Comparison of ENCODE assay signal across 3 cellular contexts in genomic region chr17:57423541-57423940, GRCh38.
TF ChIP-seq lines count a peak whose summit lies in the region.

No MANE protein-coding gene starts in this region.

TF ChIP-seq in SK-N-SH, 30 proteins besides CTCF, POLR2A, EP300 and RAD21:
- TF ChIP-seq IRF3 (IDR thresholded peaks at IDR 0.05; ENCODE audit: low read depth, low read length) (no peak), GATA2 (CRISPR knock-in tag; IDR thresholded peaks at IDR 0.05) (no peak), MAX (IDR thresholded peaks at IDR 0.05; ENCODE audit: low read depth) (no peak), MEF2A (IDR thresholded peaks at IDR 0.05; ENCODE audit: borderline replicate concordance, low read depth) (no peak)

TF ChIP-seq in SK-N-SH treated with all-trans-retinoic acid at 6 μM for 48 hours, 23 proteins besides CTCF, POLR2A, EP300 and RAD21 (continued from another document):
- TF ChIP-seq ZC3H10 (CRISPR knock-in tag; IDR thresholded peaks at IDR 0.05) = no peak
- no peak for TF ChIP-seq ARNTL (CRISPR knock-in tag; IDR thresholded peaks at IDR 0.05; ENCODE audit: borderline replicate concordance, low read depth)
- no peak for TF ChIP-seq TCF4 (CRISPR knock-in tag; IDR thresholded peaks at IDR 0.05; ENCODE audit: borderline replicate concordance)
- no peak for TF ChIP-seq ZNF565 (CRISPR knock-in tag; conservative IDR thresholded peaks at IDR 0.05; ENCODE audit: low read depth)
- TF ChIP-seq TSHZ2 (CRISPR knock-in tag; IDR thresholded peaks at IDR 0.05) = no peak
- no peak for TF ChIP-seq ZFP30 (CRISPR knock-in tag; IDR thresholded peaks at IDR 0.05)
- no peak for TF ChIP-seq POU6F1 (CRISPR knock-in tag; IDR thresholded peaks at IDR 0.05; ENCODE audit: borderline replicate concordance, low read depth)
- no peak for TF ChIP-seq ZNF8 (CRISPR knock-in tag; IDR thresholded peaks at IDR 0.05)
- TF ChIP-seq ZFP3 (CRISPR knock-in tag; IDR thresholded peaks at IDR 0.05) = no peak
- no peak for TF ChIP-seq OSR1 (CRISPR knock-in tag; IDR thresholded peaks at IDR 0.05)
- TF ChIP-seq TOX (CRISPR knock-in tag; IDR thresholded peaks at IDR 0.05; ENCODE audit: borderline replicate concordance) = no peak
- no peak for TF ChIP-seq GLIS3 (CRISPR knock-in tag; IDR thresholded peaks at IDR 0.05)
- TF ChIP-seq PATZ1 (CRISPR knock-in tag; IDR thresholded peaks at IDR 0.05; ENCODE audit: borderline replicate concordance) = no peak
- TF ChIP-seq CREB5 (CRISPR knock-in tag; IDR thresholded peaks at IDR 0.05; ENCODE audit: low read depth) = no peak
- no peak for TF ChIP-seq BACH2 (CRISPR knock-in tag; IDR thresholded peaks at IDR 0.05; ENCODE audit: borderline replicate concordance)
- no peak for TF ChIP-seq CSDC2 (CRISPR knock-in tag; IDR thresholded peaks at IDR 0.05)

TF ChIP-seq in GM12878, 131 proteins besides CTCF, POLR2A, EP300 and RAD21 (continued from another document):
- TF ChIP-seq BACH1 (IDR thresholded peaks at IDR 0.05; ENCODE audit: borderline replicate concordance) = no peak
